Comparison of ENCODE assay signal across 34 cellular contexts in genomic region chr4:100889898-100890297, GRCh38.
"Had no signal": no experiment of that assay in that cellular context is flagged by ENCODE, and none has a peak within 500 bp of the region (broad histone marks: within the 10 kb centered on the region; RNA-seq: fewer than 3 reads in every experiment).

No MANE protein-coding gene starts in this region.

- H3K9me3 ChIP-seq: colonic mucosa had no signal

- H3K4me3 ChIP-seq: ascending aorta, breast epithelium, cardiac muscle cell, colonic mucosa, esophagus squamous epithelium, gastroesophageal sphincter, heart right ventricle had no signal

- H3K27me3 Mint-ChIP-seq: activated CD8-positive, alpha-beta memory T cell treated with anti-CD3 and anti-CD28 coated beads, Interleukin-2, amount 10 ng/mL, durations not matched to agents 7 days and 5 days; brain; T-helper 17 cell had no signal

- H3K4me3 Mint-ChIP-seq: activated B cell treated with CpG ODN at 0.5 μM for 24 hours; activated CD8-positive, alpha-beta memory T cell treated with anti-CD3 and anti-CD28 coated beads, Interleukin-2, amount 10 ng/mL, durations not matched to agents 7 days and 5 days; activated CD8-positive, alpha-beta T cell treated with anti-CD3 and anti-CD28 coated beads, Interleukin-2, amount 10 ng/mL, durations not matched to agents 7 days and 5 days; activated naive CD4-positive, alpha-beta T cell treated with anti-CD3 and anti-CD28 coated beads for 36 hours; activated naive CD4-positive, alpha-beta T cell treated with anti-CD3 and anti-CD28 coated beads, Interleukin-2, amount 50 U/mL, for 24 hours; activated naive CD8-positive, alpha-beta T cell treated with anti-CD3 and anti-CD28 coated beads, Interleukin-2, amount 10 ng/mL, durations not matched to agents 7 days and 5 days; activated T-cell treated with anti-CD3 and anti-CD28 coated beads, Interleukin-2, amount 50 U/mL, for 72 hours; brain; T-helper 17 cell; T-helper 2 cell treated with Interferon-gamma antibody and Interleukin-4, amounts not matched to agents 5 μg/mL and 100 μg/mL, for 36 hours had no signal

- ATAC-seq: activated CD4-positive, CD25-positive, alpha-beta regulatory T cell treated with anti-CD3 and anti-CD28 coated beads, Interleukin-2, amount 50 U/mL, for 24 hours; activated CD8-positive, alpha-beta memory T cell treated with anti-CD3 and anti-CD28 coated beads, Interleukin-2, amount 10 ng/mL, durations not matched to agents 7 days and 5 days; activated CD8-positive, alpha-beta T cell treated with anti-CD3 and anti-CD28 coated beads, Interleukin-2, amount 10 ng/mL, durations not matched to agents 7 days and 5 days; activated T-cell treated with anti-CD3 and anti-CD28 coated beads, Interleukin-2, amount 50 U/mL, for 72 hours; gastroesophageal sphincter; heart right ventricle; T-helper 17 cell had no signal

- H3K4me1 ChIP-seq: ascending aorta, breast epithelium, colonic mucosa, gastroesophageal sphincter, heart right ventricle had no signal

- FAIRE-seq: endometrium, endothelial cell of umbilical vein had no signal

- DNase-seq: activated B cell treated with CpG ODN at 0.5 μM for 24 hours; activated CD4-positive, alpha-beta T cell treated with anti-CD3 and anti-CD28 coated beads for 48 hours; activated CD4-positive, alpha-beta T cell treated with anti-CD3 and anti-CD28 coated beads, Interleukin-2, amount 50 U/mL, for 1 hour; activated CD4-positive, alpha-beta T cell treated with anti-CD3 and anti-CD28 coated beads, Interleukin-2, amount 50 U/mL, for 48 hours; activated CD8-positive, alpha-beta memory T cell treated with anti-CD3 and anti-CD28 coated beads, Interleukin-2, amount 10 ng/mL, durations not matched to agents 7 days and 5 days; activated CD8-positive, alpha-beta memory T cell treated with anti-CD3 and anti-CD28 coated beads, Interleukin-2, amount 50 U/mL, for 4 hours; activated CD8-positive, alpha-beta T cell treated with anti-CD3 and anti-CD28 coated beads, Interleukin-2, amount 10 ng/mL, durations not matched to agents 7 days and 5 days; activated effector memory CD4-positive, alpha-beta T cell treated with anti-CD3 and anti-CD28 coated beads, Interleukin-2, amount 50 U/mL, for 16 hours; activated naive CD4-positive, alpha-beta T cell treated with anti-CD3 and anti-CD28 coated beads for 36 hours; activated naive CD8-positive, alpha-beta T cell treated with anti-CD3 and anti-CD28 coated beads, Interleukin-2, amount 10 ng/mL, durations not matched to agents 7 days and 5 days; activated T-cell treated with anti-CD3 and anti-CD28 coated beads, Interleukin-2, amount 50 U/mL, for 1 hour; activated T-cell treated with anti-CD3 and anti-CD28 coated beads, Interleukin-2, amount 50 U/mL, for 72 hours; central memory CD4-positive, alpha-beta T cell; cerebellar nuclear complex; colonic mucosa; effector CD8-positive, alpha-beta T cell; esophagus squamous epithelium; foreskin melanocyte; heart right ventricle; T-helper 1 cell; T-helper 17 cell; T1000; WERI-Rb-1 had no signal

- H3K27me3 ChIP-seq: ascending aorta, breast epithelium, cardiac muscle cell, colonic mucosa, esophagus squamous epithelium, gastroesophageal sphincter, heart right ventricle had no signal

- H3K27ac ChIP-seq: ascending aorta, breast epithelium, cardiac muscle cell, colonic mucosa, epithelial cell of prostate, esophagus squamous epithelium, gastroesophageal sphincter, heart right ventricle, WERI-Rb-1 had no signal

- H3K36me3 ChIP-seq: ascending aorta, breast epithelium, cardiac muscle cell, colonic mucosa, esophagus squamous epithelium, gastroesophageal sphincter, heart right ventricle, WERI-Rb-1 had no signal

- H3K27ac Mint-ChIP-seq: activated B cell treated with CpG ODN at 0.5 μM for 24 hours; activated CD8-positive, alpha-beta memory T cell treated with anti-CD3 and anti-CD28 coated beads, Interleukin-2, amount 10 ng/mL, durations not matched to agents 7 days and 5 days; activated CD8-positive, alpha-beta T cell treated with anti-CD3 and anti-CD28 coated beads, Interleukin-2, amount 10 ng/mL, durations not matched to agents 7 days and 5 days; activated naive CD4-positive, alpha-beta T cell treated with anti-CD3 and anti-CD28 coated beads for 36 hours; activated naive CD4-positive, alpha-beta T cell treated with anti-CD3 and anti-CD28 coated beads, Interleukin-2, amount 50 U/mL, for 24 hours; activated naive CD8-positive, alpha-beta T cell treated with anti-CD3 and anti-CD28 coated beads, Interleukin-2, amount 10 ng/mL, durations not matched to agents 7 days and 5 days; activated T-cell treated with anti-CD3 and anti-CD28 coated beads, Interleukin-2, amount 50 U/mL, for 72 hours; brain; T-helper 17 cell; T-helper 2 cell treated with Interferon-gamma antibody and Interleukin-4, amounts not matched to agents 5 μg/mL and 100 μg/mL, for 36 hours had no signal
